ENCODE assay signal across 25 cellular contexts in the genomic region with DNA sequence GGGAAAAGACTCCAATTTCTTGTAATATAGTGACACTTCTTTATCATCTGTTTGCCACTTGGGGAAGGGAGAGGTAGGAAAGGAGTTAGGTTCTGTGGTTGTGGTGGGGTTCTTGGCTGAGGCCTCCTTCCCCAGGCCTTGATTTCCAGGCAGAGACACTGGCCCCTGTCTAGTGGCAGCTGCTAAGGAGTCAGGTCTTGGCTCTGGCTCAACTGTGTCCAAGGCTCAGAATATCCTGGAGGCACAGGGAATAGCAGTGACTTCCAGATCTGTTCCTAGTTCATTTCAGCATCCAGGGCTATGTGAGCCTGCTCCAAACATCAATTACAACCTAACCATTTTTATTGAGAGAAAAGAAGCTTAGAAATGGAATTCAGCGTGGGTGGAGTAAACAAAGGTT. TPM values are rescaled to one million over a fixed set of nuclear protein-coding genes. Genes with fewer than 3 reads are reported as not detected.
DNase-seq lines count a peak whose midpoint lies in the region; ATAC-seq and TF ChIP-seq lines count a peak whose summit lies in the region.
"Had no signal": no experiment of that assay in that cellular context is flagged by ENCODE, and none has a peak within 500 bp of the region (broad histone marks: within the 10 kb centered on the region; RNA-seq: fewer than 3 reads in every experiment).

No MANE protein-coding gene starts in this region.

- no peak for TF ChIP-seq POLR2A in gastrocnemius medialis (IDR thresholded peaks at IDR 0.05)

- in situ Hi-C loops in gastrocnemius medialis (cut with MboI; ENCODE audit: low sequenced_read_pairs in 4 of 4): no loop called here

- DNase-seq in NCI-H82 (lab: John Stamatoyannopoulos, UW) (peak; percentile 13), NCI-H82 treated with DMSO at 0.1 percent for 48 hours (lab: John Stamatoyannopoulos, UW; ENCODE audit: unreplicated experiment) (no peak), left lobe of liver (ENCODE audit: low spot score) (peak; percentile 24), gastrocnemius medialis (peak; percentile 39 to 74), PC-9 (no peak), UCSD-AML1 (lab: John Stamatoyannopoulos, UW; ENCODE audit: unreplicated experiment) (no peak)
- DNase-seq: 8988T; AML-193; EL; H9; HFFc6; MM.1S; NCI-H1092; NCI-H1436; NCI-H187 treated with DMSO at 0.1 percent for 48 hours; NK-92 treated with Interleukin-12 subunit alpha and Interleukin-12 subunit beta, amount 100 ng/mL, for 24 hours had no signal

- no peaks in the 10 kb centered on the region for H3K9me2 ChIP-seq in PC-9 (ENCODE audit: insufficient read depth)

- intact Hi-C loops in gastrocnemius medialis (cut with DNase I; ENCODE audit: low total_unique reads): no loop called here
- intact Hi-C loops in PC-9 (cut with micrococcal nuclease; ENCODE audit: unreplicated experiment): no loop called here

- no peaks in the 10 kb centered on the region for H3K79me2 ChIP-seq in PC-9 (ENCODE audit: low read depth)

- BruUV-seq in PC-9 (replicated peaks; lab: Mats Ljungman, UMichigan): no TSS peak

- H2AFZ ChIP-seq in PC-9: no peak overlapping the region

- CTCF ChIA-PET in PC-9 (lab: Charles Lee): no interaction called here

- no peaks in the 10 kb centered on the region for H3K27me3 ChIP-seq in gastrocnemius medialis
- H3K27me3 ChIP-seq in PC-9 (ENCODE audit: insufficient read depth, low read depth): no peaks in the 10 kb centered on the region

- H3K36me3 ChIP-seq in gastrocnemius medialis: no peaks in the 10 kb centered on the region
- H3K36me3 ChIP-seq in PC-9 (ENCODE audit: low read depth): no peaks in the 10 kb centered on the region
- H3K36me3 ChIP-seq: SJCRH30 had no signal

- H4K20me1 ChIP-seq in PC-9 (ENCODE audit: insufficient read depth): no peaks in the 10 kb centered on the region

- H3F3A ChIP-seq in PC-9 (ENCODE audit: insufficient read depth, low read depth): peaks cover 7% of the 10 kb centered on the region; the same call in 1 of the 2 replicates

- H3K4me1 ChIP-seq in gastrocnemius medialis (peaks cover 41 to 45% of the 10 kb centered on the region in 2 donors), PC-9 (replicated peaks; ENCODE audit: insufficient read depth) (peaks cover 31% of the 10 kb centered on the region)

- no peaks in the 10 kb centered on the region for H3K9me3 ChIP-seq in gastrocnemius medialis
- H3K9me3 ChIP-seq in PC-9 (ENCODE audit: insufficient read depth, low read depth): no peaks in the 10 kb centered on the region
- H3K9me3 ChIP-seq: SJCRH30 had no signal

- ATAC-seq in left lobe of liver (no peak), gastrocnemius medialis (peak; percentile 38 to 57), HG02884 (IDR thresholded peaks at IDR 0.05; ENCODE audit: unreplicated experiment) (no peak)
- ATAC-seq: HepG2, K562, Panc1 had no signal

- H3K4me2 ChIP-seq in PC-9: no peak overlapping the region

- no peak overlapping the region for H3K4me3 ChIP-seq in gastrocnemius medialis
- H3K4me3 ChIP-seq in PC-9: no peak overlapping the region
- H3K4me3 ChIP-seq: K562, SJCRH30 had no signal

- POLR2A ChIA-PET in PC-9 (lab: Charles Lee; ENCODE audit: unreplicated experiment): no interaction called here

- H3K27ac ChIP-seq in C4-2B: peak overlapping the region; percentile 76
- peak overlapping the region; percentile 40 to 87 (median 78) for H3K27ac ChIP-seq in gastrocnemius medialis
- no peak overlapping the region for H3K27ac ChIP-seq in PC-9
- H3K27ac ChIP-seq: HL-60, SJCRH30 had no signal

- no peak for TF ChIP-seq CTCF in C4-2B (conservative IDR thresholded peaks at IDR 0.05)
- no peak for TF ChIP-seq CTCF in gastrocnemius medialis (IDR thresholded peaks at IDR 0.05 in 4 of 5, conservative IDR thresholded peaks at IDR 0.05 in 1 of 5)
- no peak for TF ChIP-seq CTCF in PC-9 (conservative IDR thresholded peaks at IDR 0.05)

RNA-seq across cellular contexts. Expression of gene PPFIBP2, which starts 29.5 kb away (rescaled TPM):
- total RNA-seq in left lobe of liver (25.2 TPM), gastrocnemius medialis (10 to 100 TPM; 10.5 to 33.5 (median 25.4) TPM), PC-9 (2021) (13.6 and 13.9 TPM in 2 replicates)

RNA-seq across cellular contexts. Expression of gene OLFML1, which starts 58.0 kb away (rescaled TPM):
- total RNA-seq in left lobe of liver (2.2 TPM), gastrocnemius medialis (1 to 10 TPM; 1.7 to 4.0 (median 2.4) TPM), PC-9 (2021) (not detected in 2 replicates)
- total RNA-seq: H9, HT-29, K562, LHCN-M2, SJCRH30 had no signal

Comparison
In these comparisons a context has a peak if more than half of its experiments do, and no peak if none do; other contexts are left out.
1. DNase-seq: peak in NCI-H82 (single experiment), left lobe of liver (single experiment) and gastrocnemius medialis (2 of 2); none in NCI-H82 treated with DMSO at 0.1 percent for 48 hours (single experiment), PC-9 (0 of 2) and UCSD-AML1 (single experiment).
2. ATAC-seq: peak in gastrocnemius medialis (2 of 2); none in left lobe of liver (single experiment) and HG02884 (single experiment).